Comparison of ENCODE assay signal across 1 cellular context in genomic region chr14:75068294-75069020, GRCh38.
TF ChIP-seq lines count a peak whose summit lies in the region.

No MANE protein-coding gene starts in this region.

TF ChIP-seq in SK-N-SH, 30 proteins besides CTCF, POLR2A, EP300 and RAD21:
- TF ChIP-seq PBX3 (IDR thresholded peaks at IDR 0.05) (peak; percentile 33; the same call in 1 of the 2 replicates), POLR2AphosphoS5 (IDR thresholded peaks at IDR 0.05; ENCODE audit: low read depth, low read length) (no peak; the same call in 1 of the 2 replicates), IRF3 (IDR thresholded peaks at IDR 0.05; ENCODE audit: low read depth, low read length) (no peak), NFIC (IDR thresholded peaks at IDR 0.05; ENCODE audit: borderline replicate concordance) (no peak), FOXM1 (IDR thresholded peaks at IDR 0.05; ENCODE audit: low read depth) (no peak)
